Comparison of ENCODE assay signal across 16 cellular contexts in the genomic region with DNA sequence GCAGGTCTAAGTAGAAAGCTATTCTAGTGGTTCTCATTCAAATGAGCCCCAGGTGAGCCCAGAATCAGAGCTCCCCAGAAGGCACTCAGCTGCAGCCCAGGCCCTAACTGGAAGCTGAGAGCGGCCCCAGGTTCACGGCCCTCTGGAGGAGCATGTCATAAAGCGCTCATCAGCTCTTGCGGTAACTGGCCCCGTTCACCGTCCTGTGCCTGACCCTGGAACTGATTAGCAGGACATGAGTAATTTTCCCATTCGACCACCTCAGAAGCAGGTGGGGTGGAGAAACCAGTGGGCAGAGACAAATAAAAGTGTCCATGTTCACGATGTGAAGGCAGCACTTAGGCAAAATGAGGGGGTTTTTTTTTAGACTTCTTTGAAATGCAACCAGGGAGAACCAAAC.
DNase-seq lines count a peak whose midpoint lies in the region; ATAC-seq and TF ChIP-seq lines count a peak whose summit lies in the region.
"Had no signal": no experiment of that assay in that cellular context is flagged by ENCODE, and none has a peak within 500 bp of the region (broad histone marks: within the 10 kb centered on the region; RNA-seq: fewer than 3 reads in every experiment).

No MANE protein-coding gene starts in this region.

- no peak overlapping the region for H2AK9ac ChIP-seq in IMR-90 (replicated peaks; ENCODE audit: low read depth, low read length, poor library complexity)

- TF ChIP-seq POLR2A in IMR-90 (IDR thresholded peaks at IDR 0.05; ENCODE audit: low read depth, low read length) (no peak), transverse colon (IDR thresholded peaks at IDR 0.05) (no peak)

- H3K27me3 Mint-ChIP-seq in nephron progenitor cell (ENCODE audit: low read depth, poor library complexity): peaks cover 6% of the 10 kb centered on the region

- H2BK15ac ChIP-seq in IMR-90 (ENCODE audit: low read depth, low read length): no peak overlapping the region

- no peak for ATAC-seq in IMR-90 (ENCODE audit: low read depth)
- ATAC-seq: K562, PC-3 had no signal

- no peaks in the 10 kb centered on the region for H4K20me1 ChIP-seq in IMR-90 (ENCODE audit: insufficient read depth, low read length)

- peaks cover 26% of the 10 kb centered on the region for H3K4me1 Mint-ChIP-seq in nephron progenitor cell

- peaks cover 4% of the 10 kb centered on the region for H3K36me3 Mint-ChIP-seq in nephron progenitor cell (ENCODE audit: low read depth)

- H3K56ac ChIP-seq in IMR-90 (ENCODE audit: extremely low read depth, insufficient read depth, low read length): no peak overlapping the region

- 0 out of 2 replicates have a peak, but pooled peaks cover 1% of the 10 kb centered on the region for H3K4me1 ChIP-seq in IMR-90 (ENCODE audit: control insufficient read depth, insufficient read depth, low read length)
- H3K4me1 ChIP-seq in transverse colon: peaks cover 0 to 4% (median 2%) of the 10 kb centered on the region in 4 donors

- H2BK20ac ChIP-seq in IMR-90 (ENCODE audit: low read depth, low read length): no peak overlapping the region

- no peaks in the 10 kb centered on the region for H3K9me1 ChIP-seq in IMR-90 (ENCODE audit: insufficient read depth, low read length)

- no peak overlapping the region for H3K4me3 Mint-ChIP-seq in nephron progenitor cell

- no peak overlapping the region for H2BK120ac ChIP-seq in IMR-90 (ENCODE audit: low read depth, low read length)

- POLR2A ChIA-PET in IMR-90 (lab: Charles Lee; ENCODE audit: unreplicated experiment): no interaction called here

- H3K9me3 ChIP-seq in IMR-90 (ENCODE audit: control insufficient read depth, insufficient read depth, low read length) (peaks cover 11% of the 10 kb centered on the region), transverse colon (peaks cover 3 to 5% of the 10 kb centered on the region in 2 donors)

- H3K79me1 ChIP-seq in IMR-90 (ENCODE audit: low read depth in 1 of 2, low read length in 2 of 2): no peaks in the 10 kb centered on the region

- H4K91ac ChIP-seq in IMR-90 (ENCODE audit: insufficient read depth, low read depth, low read length): no peak overlapping the region

- H3K9ac ChIP-seq in IMR-90 (ENCODE audit: low read depth, low read length): no peak overlapping the region

- peak overlapping the region; percentile 41 for H2AFZ ChIP-seq in IMR-90 (replicated peaks; ENCODE audit: low read length, poor library complexity)

- intact Hi-C loops in IMR-90 (cut with micrococcal nuclease): no loop called here
- intact Hi-C loops in transverse colon (cut with DNase I; ENCODE audit: low total_unique reads): no loop called here

- H3K36me3 ChIP-seq in IMR-90 (ENCODE audit: control insufficient read depth, insufficient read depth, low read length) (no peaks in the 10 kb centered on the region), transverse colon (no peaks in the 10 kb centered on the region)

- no peak for TF ChIP-seq EP300 in transverse colon (IDR thresholded peaks at IDR 0.05; ENCODE audit: low read depth)

- H3K27me3 ChIP-seq in IMR-90 (ENCODE audit: control insufficient read depth, insufficient read depth, low read length): no peaks in the 10 kb centered on the region
- no peaks in the 10 kb centered on the region for H3K27me3 ChIP-seq in transverse colon

- CTCF ChIA-PET in IMR-90 (lab: Yijun Ruan, JAX): no interaction called here

- no peak overlapping the region for H3K23ac ChIP-seq in IMR-90 (ENCODE audit: low read depth, low read length)

- DNase-seq in IMR-90: no peak
- DNase-seq in fibroblast of mammary gland (ENCODE audit: low read depth): peak; percentile 79
- no peak for DNase-seq in nephron progenitor cell
- no peak for DNase-seq in transverse colon
- DNase-seq in central memory CD4-positive, alpha-beta T cell: no peak
- no peak for DNase-seq in DMS79 treated with DMSO at 0.1 percent for 48 hours (lab: John Stamatoyannopoulos, UW)
- DNase-seq in GM19238 (ENCODE audit: insufficient read length, low spot score): no peak
- DNase-seq: EL, NCI-H1436, NCI-H2029, NCI-H2171, NCI-H774, PC-3 had no signal

- no peak overlapping the region for H3K4me3 ChIP-seq in IMR-90 (ENCODE audit: insufficient read depth, low read depth, low read length)
- H3K4me3 ChIP-seq in fibroblast of mammary gland (ENCODE audit: control insufficient read depth, low read depth, low read length): no peak overlapping the region
- H3K4me3 ChIP-seq in transverse colon: no peak overlapping the region
- H3K4me3 ChIP-seq: K562 had no signal

- H4K5ac ChIP-seq in IMR-90 (ENCODE audit: low read depth, low read length): no peak overlapping the region

- H3K27ac ChIP-seq in IMR-90 (ENCODE audit: insufficient read depth, low read length) (no peak overlapping the region), transverse colon (peak overlapping the region in 3 of 4 donors; percentile 65 to 88 (median 81))
- H3K27ac ChIP-seq: C4-2B, HL-60 had no signal

- H3K27ac Mint-ChIP-seq in nephron progenitor cell: peak overlapping the region; percentile 35

- WGBS in IMR-90 (ENCODE audit: extremely low coverage in 2 of 2, insufficient read length in 1 of 2), 2 experiments: 80% methylated on average over 1 of the region's 8 CpGs; no CpG with 5 or more reads in 1 of the 2 experiments
- 74 to 90% methylated on average over 2 to 8 of the region's 8 CpGs for WGBS in transverse colon (ENCODE audit: low coverage in 1 of 2), 2 donors

- H3K9me3 Mint-ChIP-seq in nephron progenitor cell: peaks cover 39% of the 10 kb centered on the region

- H3K14ac ChIP-seq in IMR-90 (replicated peaks; ENCODE audit: low read depth, low read length): no peak overlapping the region

- no peak overlapping the region for H2AK5ac ChIP-seq in IMR-90 (ENCODE audit: low read depth, low read length)

- no TSS peak for BruUV-seq in IMR-90 (replicated peaks; lab: Mats Ljungman, UMichigan)

- H3K18ac ChIP-seq in IMR-90 (ENCODE audit: low read depth, low read length): no peak overlapping the region

- TF ChIP-seq CTCF in IMR-90 (conservative IDR thresholded peaks at IDR 0.05; ENCODE audit: low read depth, low read length) (no peak), fibroblast of mammary gland (conservative IDR thresholded peaks at IDR 0.05; ENCODE audit: control insufficient read depth, insufficient read depth, low read depth, low read length) (no peak), nephron progenitor cell (IDR thresholded peaks at IDR 0.05) (no peak), transverse colon (IDR thresholded peaks at IDR 0.05) (no peak)

- no peak overlapping the region for H4K8ac ChIP-seq in IMR-90 (ENCODE audit: low read depth in 2 of 2, low read length in 2 of 2)

- no peak overlapping the region for H2BK5ac ChIP-seq in IMR-90 (ENCODE audit: low read depth, low read length, poor library complexity, severe bottlenecking)

- no peak overlapping the region for H3K4me2 ChIP-seq in IMR-90 (ENCODE audit: low read depth, low read length)

- dilution Hi-C loops in IMR-90 (cut with HindIII; ENCODE audit: low sequenced_read_pairs, unreplicated experiment): no loop called here

- TF ChIP-seq RAD21 in IMR-90 (IDR thresholded peaks at IDR 0.05; ENCODE audit: low read length): no peak

- H3K4ac ChIP-seq in IMR-90 (ENCODE audit: low read depth, low read length): no peak overlapping the region

- in situ Hi-C loops in IMR-90 (cut with MboI; ENCODE audit: low sequenced_read_pairs): no loop called here
- in situ Hi-C loops in transverse colon (cut with MboI; ENCODE audit: low pct_ligation_motif_present in 1 of 4, low pct_unique_long_range_greater_than_20kb in 1 of 4, low sequenced_read_pairs in 3 of 4): loop anchor here in 1 of 4 donors (25.0 kb wide), 1 partner anchor 722 kb away; no protein-coding TSS in a partner anchor

TF ChIP-seq in IMR-90, 13 proteins besides CTCF, POLR2A, EP300 and RAD21:
- TF ChIP-seq, protein P1, sequence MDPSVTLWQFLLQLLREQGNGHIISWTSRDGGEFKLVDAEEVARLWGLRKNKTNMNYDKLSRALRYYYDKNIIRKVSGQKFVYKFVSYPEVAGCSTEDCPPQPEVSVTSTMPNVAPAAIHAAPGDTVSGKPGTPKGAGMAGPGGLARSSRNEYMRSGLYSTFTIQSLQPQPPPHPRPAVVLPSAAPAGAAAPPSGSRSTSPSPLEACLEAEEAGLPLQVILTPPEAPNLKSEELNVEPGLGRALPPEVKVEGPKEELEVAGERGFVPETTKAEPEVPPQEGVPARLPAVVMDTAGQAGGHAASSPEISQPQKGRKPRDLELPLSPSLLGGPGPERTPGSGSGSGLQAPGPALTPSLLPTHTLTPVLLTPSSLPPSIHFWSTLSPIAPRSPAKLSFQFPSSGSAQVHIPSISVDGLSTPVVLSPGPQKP (IDR thresholded peaks at IDR 0.05; ENCODE audit: borderline replicate concordance, low read depth, low read length): no peak
- TF ChIP-seq, protein P2, sequence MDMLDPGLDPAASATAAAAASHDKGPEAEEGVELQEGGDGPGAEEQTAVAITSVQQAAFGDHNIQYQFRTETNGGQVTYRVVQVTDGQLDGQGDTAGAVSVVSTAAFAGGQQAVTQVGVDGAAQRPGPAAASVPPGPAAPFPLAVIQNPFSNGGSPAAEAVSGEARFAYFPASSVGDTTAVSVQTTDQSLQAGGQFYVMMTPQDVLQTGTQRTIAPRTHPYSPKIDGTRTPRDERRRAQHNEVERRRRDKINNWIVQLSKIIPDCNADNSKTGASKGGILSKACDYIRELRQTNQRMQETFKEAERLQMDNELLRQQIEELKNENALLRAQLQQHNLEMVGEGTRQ (IDR thresholded peaks at IDR 0.05; ENCODE audit: low read depth, low read length): no peak
- TF ChIP-seq RFX5 (IDR thresholded peaks at IDR 0.05; ENCODE audit: low read depth, low read length): no peak
- no peak for TF ChIP-seq BHLHE40 (IDR thresholded peaks at IDR 0.05; ENCODE audit: low read depth, low read length)
- TF ChIP-seq MAZ (IDR thresholded peaks at IDR 0.05; ENCODE audit: borderline replicate concordance, low read depth, low read length): no peak
- no peak for TF ChIP-seq FOS (IDR thresholded peaks at IDR 0.05; ENCODE audit: low read depth, low read length)
- TF ChIP-seq MXI1 (IDR thresholded peaks at IDR 0.05; ENCODE audit: borderline replicate concordance, low read depth, low read length): no peak
- TF ChIP-seq MAFK (IDR thresholded peaks at IDR 0.05; ENCODE audit: low read depth, low read length): no peak
- TF ChIP-seq SMC3 (IDR thresholded peaks at IDR 0.05; ENCODE audit: low read depth, low read length): no peak
- TF ChIP-seq CEBPB (IDR thresholded peaks at IDR 0.05; ENCODE audit: low read depth, low read length): no peak
- TF ChIP-seq NFE2L2 (IDR thresholded peaks at IDR 0.05; ENCODE audit: low read depth, low read length): no peak
- no peak for TF ChIP-seq CHD1 (IDR thresholded peaks at IDR 0.05; ENCODE audit: low read depth, low read length)
- TF ChIP-seq RCOR1 (IDR thresholded peaks at IDR 0.05; ENCODE audit: insufficient replicate concordance, low read length): no peak
